ENCODE assay signal across 8 cellular contexts in the genomic region with DNA sequence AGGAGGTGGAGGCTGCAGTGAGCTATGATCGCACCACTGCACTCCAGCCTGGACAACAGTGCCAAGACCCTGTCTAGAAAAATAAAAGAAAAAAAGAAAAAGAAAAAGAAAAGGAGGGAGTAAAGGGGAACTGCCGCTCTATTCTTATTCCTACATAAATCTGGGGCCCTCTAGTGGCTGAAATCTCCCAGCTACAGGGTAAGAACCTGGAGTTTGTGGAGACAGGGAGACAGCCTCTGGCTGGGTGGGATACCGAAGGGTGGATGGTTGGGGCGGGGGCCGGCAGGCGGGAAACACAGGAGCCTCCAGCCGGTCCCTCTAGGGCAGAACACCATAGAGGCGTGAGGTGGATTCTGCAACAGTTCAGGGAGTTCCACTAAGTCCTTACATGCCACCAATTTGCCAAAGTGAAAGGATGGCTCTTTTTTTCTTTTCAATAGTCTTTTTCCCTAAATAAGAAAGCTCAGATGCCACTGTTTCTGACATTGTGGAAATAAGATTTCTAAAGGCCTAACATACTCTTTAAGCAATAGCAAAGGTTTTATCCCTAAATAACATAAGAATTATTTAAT.
DNase-seq lines count a peak whose midpoint lies in the region; ATAC-seq and TF ChIP-seq lines count a peak whose summit lies in the region.

No MANE protein-coding gene starts in this region.

- TF ChIP-seq CTCF in suprapubic skin (IDR thresholded peaks at IDR 0.05) = peak in 1 of 2 donors; percentile 44

- H3K4me1 ChIP-seq in muscle layer of colon (ENCODE audit: insufficient read depth, low read length) (peaks cover 29% of the 10 kb centered on the region), suprapubic skin (no peaks in the 10 kb centered on the region)

- ATAC-seq in HG03432 (IDR thresholded peaks at IDR 0.05; ENCODE audit: unreplicated experiment) (no peak), GM18873 (IDR thresholded peaks at IDR 0.05; ENCODE audit: low FRiP score, unreplicated experiment) (no peak)

- H3K9ac ChIP-seq in muscle layer of colon (ENCODE audit: low read length) = no peak overlapping the region

- H3K36me3 ChIP-seq in muscle layer of colon (ENCODE audit: insufficient read depth, low read length) (peaks cover 69% of the 10 kb centered on the region), suprapubic skin (peaks cover 54% of the 10 kb centered on the region)

- no peak for TF ChIP-seq POLR2A in suprapubic skin (IDR thresholded peaks at IDR 0.05)

- H3K9me3 ChIP-seq in muscle layer of colon (ENCODE audit: low read length) (no peaks in the 10 kb centered on the region), suprapubic skin (no peaks in the 10 kb centered on the region)

- H3K27ac ChIP-seq in muscle layer of colon (ENCODE audit: low read depth, low read length) (peak overlapping the region; percentile 14), suprapubic skin (no peak overlapping the region)

- peak; percentile 44 for DNase-seq in DMS 273 (lab: John Stamatoyannopoulos, UW; ENCODE audit: unreplicated experiment)
- no peak for DNase-seq in DMS 273 treated with DMSO at 0.1 percent for 48 hours (lab: John Stamatoyannopoulos, UW)
- peak; percentile 31 for DNase-seq in NAMALWA (ENCODE audit: low spot score)
- DNase-seq in dermis microvascular lymphatic vessel endothelial cell (ENCODE audit: low read depth in 2 of 2) = peak; percentile 4 to 42
- DNase-seq in suprapubic skin (ENCODE audit: low spot score in 2 of 2) = no peak

- H3K27me3 ChIP-seq in muscle layer of colon (ENCODE audit: control insufficient read depth in 1 of 2, insufficient read depth in 2 of 2, low read length in 2 of 2) = no peaks in the 10 kb centered on the region
- H3K27me3 ChIP-seq in suprapubic skin = no peaks in the 10 kb centered on the region

- TF ChIP-seq EP300 in suprapubic skin (IDR thresholded peaks at IDR 0.05) = no peak

- WGBS in suprapubic skin = 88% methylated on average over 8 of the region's 8 CpGs

- H3K4me3 ChIP-seq in muscle layer of colon (ENCODE audit: low read depth in 1 of 2, low read length in 2 of 2) (no peak overlapping the region), suprapubic skin (no peak overlapping the region)

Comparison
In these comparisons a context has a peak if more than half of its experiments do, and no peak if none do; other contexts are left out.
1. DNase-seq: peak in DMS 273 (single experiment), NAMALWA (single experiment) and dermis microvascular lymphatic vessel endothelial cell (2 of 2); none in DMS 273 treated with DMSO at 0.1 percent for 48 hours (single experiment) and suprapubic skin (0 of 2).